Comparison of ENCODE assay signal across 1 cellular context in the genomic region with DNA sequence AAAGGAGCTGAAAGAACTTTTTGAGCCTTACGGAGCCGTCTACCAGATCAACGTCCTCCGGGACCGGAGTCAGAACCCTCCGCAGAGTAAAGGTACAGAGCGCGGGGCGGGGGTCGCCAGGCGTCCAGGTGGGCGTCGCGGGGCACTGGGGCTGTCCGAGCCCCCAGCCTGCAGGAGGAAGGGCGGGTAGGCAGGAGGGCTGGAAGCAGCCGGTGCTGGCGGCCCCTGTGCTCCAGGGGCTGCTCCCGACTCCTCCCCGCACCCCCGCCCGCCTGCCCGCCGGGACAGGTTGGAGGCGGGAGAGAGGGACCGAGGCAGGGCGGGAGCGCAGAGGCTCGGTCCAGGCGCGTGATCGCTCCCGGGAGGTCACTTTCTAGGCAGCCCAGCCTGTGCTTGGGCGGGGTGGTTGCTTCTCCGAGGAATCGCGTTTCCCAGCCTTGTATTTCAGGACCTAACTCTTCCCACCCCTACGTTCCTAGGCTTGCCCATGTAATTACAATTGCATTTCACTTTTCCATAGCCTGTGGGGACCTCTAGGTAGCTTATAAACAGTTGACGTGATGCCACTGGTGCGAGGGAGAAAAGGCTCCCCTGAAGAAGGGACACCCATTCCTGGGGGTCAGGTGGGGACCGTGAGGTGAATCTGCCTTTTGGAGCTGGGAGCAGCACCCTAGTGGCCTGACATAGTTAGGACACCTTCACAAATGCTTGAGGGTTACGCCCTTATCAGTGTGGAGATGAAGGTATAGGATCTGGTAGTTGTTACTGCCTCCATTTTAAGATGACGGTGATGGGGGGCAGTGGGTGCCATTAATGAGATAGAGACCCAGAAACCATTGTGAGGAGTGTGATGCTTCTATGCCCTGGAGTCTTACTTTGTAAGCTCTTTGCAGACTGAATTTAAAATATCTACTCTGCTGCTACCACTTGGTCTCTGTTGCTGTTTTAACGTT.
TF ChIP-seq lines count a peak whose summit lies in the region.

No MANE protein-coding gene starts in this region.

TF ChIP-seq in GM23338, 12 proteins besides CTCF, POLR2A, EP300 and RAD21 (continued from another document):
- TF ChIP-seq, protein P1, sequence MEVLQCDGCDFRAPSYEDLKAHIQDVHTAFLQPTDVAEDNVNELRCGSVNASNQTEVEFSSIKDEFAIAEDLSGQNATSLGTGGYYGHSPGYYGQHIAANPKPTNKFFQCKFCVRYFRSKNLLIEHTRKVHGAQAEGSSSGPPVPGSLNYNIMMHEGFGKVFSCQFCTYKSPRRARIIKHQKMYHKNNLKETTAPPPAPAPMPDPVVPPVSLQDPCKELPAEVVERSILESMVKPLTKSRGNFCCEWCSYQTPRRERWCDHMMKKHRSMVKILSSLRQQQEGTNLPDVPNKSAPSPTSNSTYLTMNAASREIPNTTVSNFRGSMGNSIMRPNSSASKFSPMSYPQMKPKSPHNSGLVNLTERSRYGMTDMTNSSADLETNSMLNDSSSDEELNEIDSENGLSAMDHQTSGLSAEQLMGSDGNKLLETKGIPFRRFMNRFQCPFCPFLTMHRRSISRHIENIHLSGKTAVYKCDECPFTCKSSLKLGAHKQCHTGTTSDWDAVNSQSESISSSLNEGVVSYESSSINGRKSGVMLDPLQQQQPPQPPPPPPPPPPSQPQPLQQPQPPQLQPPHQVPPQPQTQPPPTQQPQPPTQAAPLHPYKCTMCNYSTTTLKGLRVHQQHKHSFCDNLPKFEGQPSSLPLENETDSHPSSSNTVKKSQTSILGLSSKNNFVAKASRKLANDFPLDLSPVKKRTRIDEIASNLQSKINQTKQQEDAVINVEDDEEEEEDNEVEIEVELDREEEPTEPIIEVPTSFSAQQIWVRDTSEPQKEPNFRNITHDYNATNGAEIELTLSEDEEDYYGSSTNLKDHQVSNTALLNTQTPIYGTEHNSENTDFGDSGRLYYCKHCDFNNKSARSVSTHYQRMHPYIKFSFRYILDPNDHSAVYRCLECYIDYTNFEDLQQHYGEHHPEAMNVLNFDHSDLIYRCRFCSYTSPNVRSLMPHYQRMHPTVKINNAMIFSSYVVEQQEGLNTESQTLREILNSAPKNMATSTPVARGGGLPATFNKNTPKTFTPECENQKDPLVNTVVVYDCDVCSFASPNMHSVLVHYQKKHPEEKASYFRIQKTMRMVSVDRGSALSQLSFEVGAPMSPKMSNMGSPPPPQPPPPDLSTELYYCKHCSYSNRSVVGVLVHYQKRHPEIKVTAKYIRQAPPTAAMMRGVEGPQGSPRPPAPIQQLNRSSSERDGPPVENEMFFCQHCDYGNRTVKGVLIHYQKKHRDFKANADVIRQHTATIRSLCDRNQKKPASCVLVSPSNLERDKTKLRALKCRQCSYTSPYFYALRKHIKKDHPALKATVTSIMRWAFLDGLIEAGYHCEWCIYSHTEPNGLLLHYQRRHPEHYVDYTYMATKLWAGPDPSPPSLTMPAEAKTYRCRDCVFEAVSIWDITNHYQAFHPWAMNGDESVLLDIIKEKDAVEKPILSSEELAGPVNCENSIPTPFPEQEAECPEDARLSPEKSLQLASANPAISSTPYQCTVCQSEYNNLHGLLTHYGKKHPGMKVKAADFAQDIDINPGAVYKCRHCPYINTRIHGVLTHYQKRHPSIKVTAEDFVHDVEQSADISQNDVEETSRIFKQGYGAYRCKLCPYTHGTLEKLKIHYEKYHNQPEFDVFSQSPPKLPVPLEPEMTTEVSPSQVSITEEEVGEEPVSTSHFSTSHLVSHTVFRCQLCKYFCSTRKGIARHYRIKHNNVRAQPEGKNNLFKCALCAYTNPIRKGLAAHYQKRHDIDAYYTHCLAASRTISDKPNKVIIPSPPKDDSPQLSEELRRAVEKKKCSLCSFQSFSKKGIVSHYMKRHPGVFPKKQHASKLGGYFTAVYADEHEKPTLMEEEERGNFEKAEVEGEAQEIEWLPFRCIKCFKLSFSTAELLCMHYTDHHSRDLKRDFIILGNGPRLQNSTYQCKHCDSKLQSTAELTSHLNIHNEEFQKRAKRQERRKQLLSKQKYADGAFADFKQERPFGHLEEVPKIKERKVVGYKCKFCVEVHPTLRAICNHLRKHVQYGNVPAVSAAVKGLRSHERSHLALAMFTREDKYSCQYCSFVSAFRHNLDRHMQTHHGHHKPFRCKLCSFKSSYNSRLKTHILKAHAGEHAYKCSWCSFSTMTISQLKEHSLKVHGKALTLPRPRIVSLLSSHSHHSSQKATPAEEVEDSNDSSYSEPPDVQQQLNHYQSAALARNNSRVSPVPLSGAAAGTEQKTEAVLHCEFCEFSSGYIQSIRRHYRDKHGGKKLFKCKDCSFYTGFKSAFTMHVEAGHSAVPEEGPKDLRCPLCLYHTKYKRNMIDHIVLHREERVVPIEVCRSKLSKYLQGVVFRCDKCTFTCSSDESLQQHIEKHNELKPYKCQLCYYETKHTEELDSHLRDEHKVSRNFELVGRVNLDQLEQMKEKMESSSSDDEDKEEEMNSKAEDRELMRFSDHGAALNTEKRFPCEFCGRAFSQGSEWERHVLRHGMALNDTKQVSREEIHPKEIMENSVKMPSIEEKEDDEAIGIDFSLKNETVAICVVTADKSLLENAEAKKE (CRISPR knock-in tag; IDR thresholded peaks at IDR 0.05): no peak
- TF ChIP-seq ZNF331 (CRISPR knock-in tag; IDR thresholded peaks at IDR 0.05; ENCODE audit: low read depth) (no peak), STAT1 (IDR thresholded peaks at IDR 0.05; ENCODE audit: unreplicated experiment) (no peak), NANOG (IDR thresholded peaks at IDR 0.05; ENCODE audit: borderline replicate concordance) (no peak)
